ENCODE assay signal across 8 cellular contexts in the genomic region with DNA sequence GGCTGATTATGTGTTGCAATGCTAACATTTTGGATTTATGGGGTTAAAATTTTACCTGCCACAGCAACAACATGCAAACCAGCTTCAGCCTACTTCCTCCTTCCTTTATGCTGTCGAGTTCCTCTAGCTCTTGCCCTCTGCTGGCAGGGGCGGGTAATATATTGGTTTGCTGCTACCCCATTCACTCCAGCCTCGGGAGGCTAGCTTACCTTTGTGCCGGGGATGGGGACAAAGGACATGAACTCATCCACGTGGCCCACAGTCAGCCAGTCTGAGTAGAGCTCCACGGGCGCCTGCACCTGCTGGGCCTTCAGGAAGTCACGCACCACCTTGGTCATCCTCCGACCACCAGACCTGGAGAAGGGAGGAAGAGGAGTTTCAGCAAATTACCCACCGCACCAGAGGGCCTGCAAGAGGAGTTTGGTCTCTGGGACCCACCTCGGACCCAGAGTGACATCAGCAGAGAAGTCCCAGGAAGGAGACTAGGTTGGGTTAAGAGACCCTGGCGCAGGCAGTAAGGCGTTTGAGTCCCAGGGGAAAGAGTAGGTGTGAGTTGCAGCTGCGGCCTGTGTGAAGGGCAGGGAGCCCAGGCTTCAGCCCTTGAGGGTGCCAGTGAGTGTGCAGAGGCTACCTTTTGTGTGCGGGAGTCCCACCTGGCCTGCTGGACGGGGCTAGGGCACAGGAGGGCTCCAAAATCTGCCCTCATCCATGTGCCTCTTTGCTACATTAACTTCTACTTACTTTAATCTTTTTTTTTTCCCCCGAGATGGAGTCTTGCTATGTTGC. TPM values are rescaled to one million over a fixed set of nuclear protein-coding genes. Genes with fewer than 3 reads are reported as not detected.
DNase-seq lines count a peak whose midpoint lies in the region; ATAC-seq and TF ChIP-seq lines count a peak whose summit lies in the region.

No MANE protein-coding gene starts in this region.

- H3K27me3 Mint-ChIP-seq in activated T-helper 17 cell treated with anti-CD3 and anti-CD28 coated beads, Interleukin-2, amount 50 U/mL, for 72 hours: no peaks in the 10 kb centered on the region
- peaks cover 3 to 9% of the 10 kb centered on the region in 2 donors for H3K27me3 Mint-ChIP-seq in CD8-positive, alpha-beta memory T cell

- WGBS in mesendoderm (ENCODE audit: extremely low coverage, insufficient coverage, low lambda C conversion rate): no CpG with 5 or more reads among the region's 17 CpGs
- WGBS in testis, 2 donors: 75 to 80% methylated on average over 16 to 17 of the region's 17 CpGs

- H3K4me1 ChIP-seq in mesendoderm (ENCODE audit: control insufficient read depth, low read depth, low read length) (no peaks in the 10 kb centered on the region), testis (no peaks in the 10 kb centered on the region)
- no peaks in the 10 kb centered on the region for H3K4me1 ChIP-seq in CD8-positive, alpha-beta memory T cell (ENCODE audit: insufficient read depth, low read length)

- H3K79me2 ChIP-seq in mesendoderm (ENCODE audit: control insufficient read depth, insufficient read depth, low read length): no peaks in the 10 kb centered on the region

- no peaks in the 10 kb centered on the region for H3K4me1 Mint-ChIP-seq in activated T-helper 17 cell treated with anti-CD3 and anti-CD28 coated beads, Interleukin-2, amount 50 U/mL, for 72 hours
- H3K4me1 Mint-ChIP-seq in CD8-positive, alpha-beta memory T cell: no peaks in the 10 kb centered on the region

- H4K5ac ChIP-seq in mesendoderm (ENCODE audit: low read length): no peak overlapping the region

- no peaks in the 10 kb centered on the region for H3K9me3 Mint-ChIP-seq in activated T-helper 17 cell treated with anti-CD3 and anti-CD28 coated beads, Interleukin-2, amount 50 U/mL, for 72 hours
- no peaks in the 10 kb centered on the region for H3K9me3 Mint-ChIP-seq in CD8-positive, alpha-beta memory T cell

- H3K27me3 ChIP-seq in GM06990 (replicated peaks; ENCODE audit: control insufficient read depth, insufficient read depth, low read length): no peaks in the 10 kb centered on the region
- H3K27me3 ChIP-seq in mesendoderm (ENCODE audit: insufficient read depth, low read length, poor library complexity): no peaks in the 10 kb centered on the region
- H3K27me3 ChIP-seq in testis: no peaks in the 10 kb centered on the region
- no peaks in the 10 kb centered on the region for H3K27me3 ChIP-seq in CD8-positive, alpha-beta memory T cell (ENCODE audit: insufficient read depth, low read length, poor library complexity, severe bottlenecking)

- no peak overlapping the region for H3K4me3 Mint-ChIP-seq in activated T-helper 17 cell treated with anti-CD3 and anti-CD28 coated beads, Interleukin-2, amount 50 U/mL, for 72 hours
- no peak overlapping the region for H3K4me3 Mint-ChIP-seq in CD8-positive, alpha-beta memory T cell

- H3K4ac ChIP-seq in mesendoderm (ENCODE audit: low read depth, low read length): no peak overlapping the region

- no peaks in the 10 kb centered on the region for H3K79me1 ChIP-seq in mesendoderm (ENCODE audit: low read length)

- H3K9me3 ChIP-seq in testis: no peaks in the 10 kb centered on the region
- no peaks in the 10 kb centered on the region for H3K9me3 ChIP-seq in CD8-positive, alpha-beta memory T cell (ENCODE audit: low read length)

- peak; percentile 46 for ATAC-seq in activated T-helper 17 cell treated with anti-CD3 and anti-CD28 coated beads, Interleukin-2, amount 50 U/mL, for 72 hours (replicated peaks)

- H2BK5ac ChIP-seq in mesendoderm (ENCODE audit: low read length): no peak overlapping the region

- no peak for TF ChIP-seq EP300 in Ishikawa (IDR thresholded peaks at IDR 0.05; ENCODE audit: borderline replicate concordance)

- no peak overlapping the region for H2AK5ac ChIP-seq in mesendoderm (ENCODE audit: low read length)

- no peak overlapping the region for H3K9ac ChIP-seq in mesendoderm (ENCODE audit: low read length)

- H3K27ac Mint-ChIP-seq in activated T-helper 17 cell treated with anti-CD3 and anti-CD28 coated beads, Interleukin-2, amount 50 U/mL, for 72 hours: no peak overlapping the region
- no peak overlapping the region for H3K27ac Mint-ChIP-seq in CD8-positive, alpha-beta memory T cell

- TF ChIP-seq POLR2A in testis (IDR thresholded peaks at IDR 0.05): no peak

- no peak overlapping the region for H3K4me2 ChIP-seq in mesendoderm (ENCODE audit: low read length)

- H3K27ac ChIP-seq in mesendoderm (ENCODE audit: low read depth, low read length) (no peak overlapping the region), testis (no peak overlapping the region)
- no peak overlapping the region for H3K27ac ChIP-seq in CD8-positive, alpha-beta memory T cell (ENCODE audit: low read depth, low read length)

- H2BK120ac ChIP-seq in mesendoderm (ENCODE audit: low read depth, low read length): no peak overlapping the region

- H3K4me3 ChIP-seq in GM06990 (replicated peaks; ENCODE audit: low read depth, low read length): no peak overlapping the region
- H3K4me3 ChIP-seq in mesendoderm (ENCODE audit: low read length): no peak overlapping the region
- H3K4me3 ChIP-seq in testis: no peak overlapping the region
- H3K4me3 ChIP-seq in CD8-positive, alpha-beta memory T cell (ENCODE audit: low read length): no peak overlapping the region

- DNase-seq in GM06990 (ENCODE audit: extremely low read depth, insufficient read length): no peak
- peak; percentile 83 for DNase-seq in mesendoderm
- DNase-seq in testis: no peak
- DNase-seq in T-helper 9 cell: no peak
- DNase-seq in CD8-positive, alpha-beta memory T cell: no peak
- no peak for DNase-seq in pons (ENCODE audit: low spot score)

- H3K18ac ChIP-seq in mesendoderm (ENCODE audit: low read length): no peak overlapping the region

- H2BK15ac ChIP-seq in mesendoderm (replicated peaks; ENCODE audit: low read depth): no peak overlapping the region

- no peak overlapping the region for H3K23ac ChIP-seq in mesendoderm (ENCODE audit: low read length)

- TF ChIP-seq CTCF in GM06990 (IDR thresholded peaks at IDR 0.05; ENCODE audit: insufficient read depth, low read length, poor library complexity, severe bottlenecking): peak; percentile 54
- TF ChIP-seq CTCF in testis (IDR thresholded peaks at IDR 0.05): no peak

- POLR2A ChIA-PET in CD8-positive, alpha-beta memory T cell (lab: Charles Lee): no interaction called here

- no peaks in the 10 kb centered on the region for H3K36me3 Mint-ChIP-seq in activated T-helper 17 cell treated with anti-CD3 and anti-CD28 coated beads, Interleukin-2, amount 50 U/mL, for 72 hours (ENCODE audit: low read depth)
- no peaks in the 10 kb centered on the region for H3K36me3 Mint-ChIP-seq in CD8-positive, alpha-beta memory T cell

- TF ChIP-seq RAD21 in Ishikawa (IDR thresholded peaks at IDR 0.05; ENCODE audit: low read depth): peak; percentile 40; the same call in 1 of the 2 replicates

- CTCF ChIA-PET in CD8-positive, alpha-beta memory T cell (lab: Charles Lee): no interaction called here

- intact Hi-C loops in testis (cut with DNase I; ENCODE audit: low total_unique reads): no loop called here

- H3K36me3 ChIP-seq in GM06990 (ENCODE audit: control insufficient read depth, insufficient read depth, low read length): no peaks in the 10 kb centered on the region
- H3K36me3 ChIP-seq in mesendoderm (ENCODE audit: control insufficient read depth, insufficient read depth, low read length): no peaks in the 10 kb centered on the region
- no peaks in the 10 kb centered on the region for H3K36me3 ChIP-seq in testis (ENCODE audit: low read depth, missing control alignments)
- H3K36me3 ChIP-seq in CD8-positive, alpha-beta memory T cell (ENCODE audit: insufficient read depth, low read length): no peaks in the 10 kb centered on the region

- peak overlapping the region; percentile 25 for H3K56ac ChIP-seq in mesendoderm (ENCODE audit: low read length)

- H4K8ac ChIP-seq in mesendoderm (ENCODE audit: low read depth, low read length): no peak overlapping the region

TF ChIP-seq in Ishikawa, 13 proteins besides CTCF, POLR2A, EP300 and RAD21:
- TF ChIP-seq YY1 (IDR thresholded peaks at IDR 0.05; ENCODE audit: low read depth) (no peak), NFIC (IDR thresholded peaks at IDR 0.05) (no peak), TEAD4 (IDR thresholded peaks at IDR 0.05) (no peak)

RNA-seq across cellular contexts. Expression of a gene that starts 21.8 kb away (rescaled TPM):
- total RNA-seq in activated T-helper 17 cell treated with anti-CD3 and anti-CD28 coated beads, Interleukin-2, amount 50 U/mL, for 72 hours: 100 to 1,000 TPM in 1 of 2 donors, 10 to 100 TPM in 1; 82.9 to 137 TPM
- polyA plus RNA-seq in mesendoderm (2013, experiment 1 of 2): 114 TPM
- 122 TPM for polyA plus RNA-seq in mesendoderm (2013, experiment 2 of 2)
- total RNA-seq in testis: 100 to 1,000 TPM in 1 of 2 donors, 10 to 100 TPM in 1; 96.1 to 107 TPM
- polyA plus RNA-seq in testis (ENCODE audit: insufficient read depth, low read depth, low replicate concordance): 160 TPM
- 100 to 1,000 TPM; 147 to 150 TPM for total RNA-seq in CD8-positive, alpha-beta memory T cell
- 156 TPM for polyA plus RNA-seq in CD8-positive, alpha-beta memory T cell

RNA-seq across cellular contexts. Expression of a gene that starts 43.6 kb away (rescaled TPM):
- total RNA-seq in activated T-helper 17 cell treated with anti-CD3 and anti-CD28 coated beads, Interleukin-2, amount 50 U/mL, for 72 hours: under 1 TPM; 0.13 to 0.26 TPM
- 0.65 TPM for polyA plus RNA-seq in mesendoderm (2013, experiment 1 of 2)
- 0.56 TPM for polyA plus RNA-seq in mesendoderm (2013, experiment 2 of 2)
- 1 to 10 TPM in 1 of 2 donors, under 1 TPM in 1; 0.99 to 1.1 TPM for total RNA-seq in testis
- 3.2 TPM for polyA plus RNA-seq in testis (ENCODE audit: insufficient read depth, low read depth, low replicate concordance)
- total RNA-seq in CD8-positive, alpha-beta memory T cell: not detected
- not detected for polyA plus RNA-seq in CD8-positive, alpha-beta memory T cell
